9 cellular contexts compared by ENCODE assay signal in genomic region chr10:119502214-119502613, GRCh38. TPM values are rescaled to one million over a fixed set of nuclear protein-coding genes. Genes with fewer than 3 reads are reported as not detected.
DNase-seq lines count a peak whose midpoint lies in the region; ATAC-seq and TF ChIP-seq lines count a peak whose summit lies in the region.
"Had no signal": no experiment of that assay in that cellular context is flagged by ENCODE, and none has a peak within 500 bp of the region (broad histone marks: within the 10 kb centered on the region; RNA-seq: fewer than 3 reads in every experiment).

No MANE protein-coding gene starts in this region.

- H3K9me2 ChIP-seq in GM23338 (ENCODE audit: insufficient read depth) = no peaks in the 10 kb centered on the region

- H2AFZ ChIP-seq in GM23338 = no peak overlapping the region

- H3K27me3 ChIP-seq in GM23338 (ENCODE audit: insufficient read depth) = no peaks in the 10 kb centered on the region
- H3K27me3 ChIP-seq: neutrophil had no signal

- no peak overlapping the region for H3K4me2 ChIP-seq in GM23338

- H4K20me1 ChIP-seq in GM23338 (replicated peaks; ENCODE audit: insufficient read depth) = no peaks in the 10 kb centered on the region

- no peaks in the 10 kb centered on the region for H3F3A ChIP-seq in GM23338 (replicated peaks; ENCODE audit: low read depth)

- H3K4me3 ChIP-seq in GM23338 = no peak overlapping the region

- H3K4me1 Mint-ChIP-seq in GM23338 = peaks cover 3% of the 10 kb centered on the region; the same call in 2 of the 3 replicates
- peaks cover 31 to 40% of the 10 kb centered on the region in 2 donors for H3K4me1 Mint-ChIP-seq in effector memory CD8-positive, alpha-beta T cell (ENCODE audit: low read depth in 2 of 2)

- no peaks in the 10 kb centered on the region for H3K36me3 Mint-ChIP-seq in GM23338 (ENCODE audit: low read depth)
- peaks cover 22% of the 10 kb centered on the region for H3K36me3 Mint-ChIP-seq in effector memory CD8-positive, alpha-beta T cell (ENCODE audit: insufficient read depth)

- H3K27ac ChIP-seq in GM23338 (ENCODE audit: low read depth) = no peak overlapping the region
- H3K27ac ChIP-seq: neutrophil had no signal

- no peaks in the 10 kb centered on the region for H3K9me3 Mint-ChIP-seq in GM23338
- H3K9me3 Mint-ChIP-seq in effector memory CD8-positive, alpha-beta T cell = no peaks in the 10 kb centered on the region

- no peak overlapping the region for H3K4me3 Mint-ChIP-seq in GM23338
- H3K4me3 Mint-ChIP-seq in effector memory CD8-positive, alpha-beta T cell = peak overlapping the region; percentile 80 to 83

- H3K27ac Mint-ChIP-seq in GM23338 = no peak overlapping the region
- H3K27ac Mint-ChIP-seq in effector memory CD8-positive, alpha-beta T cell = peak overlapping the region; percentile 97

- no peaks in the 10 kb centered on the region for H3K79me2 ChIP-seq in GM23338 (replicated peaks; ENCODE audit: insufficient read depth)

- DNase-seq in GM23338 (ENCODE audit: low spot score) (no peak), NCI-H2029 (lab: John Stamatoyannopoulos, UW) (no peak), dedifferentiated amniotic fluid mesenchymal stem cell (ENCODE audit: extremely low spot score) (no peak)
- DNase-seq in activated CD4-positive, alpha-beta T cell treated with anti-CD3 and anti-CD28 coated beads for 1 hour = peak; percentile 79
- peak; percentile 63 to 74 (median 66) for DNase-seq in effector memory CD8-positive, alpha-beta T cell
- DNase-seq in stimulated activated CD8-positive, alpha-beta memory T cell treated with anti-CD3 and anti-CD28 coated beads, Interleukin-4, amount 100 ng/mL, for 4 hours (ENCODE audit: low read depth in 2 of 2, low spot score in 1 of 2) = peak; percentile 45 to 70

- ATAC-seq in GM23338 (peak; percentile 30; the same call in 2 of the 3 replicates), HG02759 (IDR thresholded peaks at IDR 0.05; ENCODE audit: unreplicated experiment) (no peak), HG03439 (IDR thresholded peaks at IDR 0.05; ENCODE audit: unreplicated experiment) (no peak)
- peak; percentile 94 for ATAC-seq in effector memory CD8-positive, alpha-beta T cell (replicated peaks)

- peaks cover 6% of the 10 kb centered on the region for H3K27me3 Mint-ChIP-seq in GM23338 (ENCODE audit: insufficient read depth, low read depth, poor library complexity)
- H3K27me3 Mint-ChIP-seq in effector memory CD8-positive, alpha-beta T cell = no peaks in the 10 kb centered on the region

- H3K36me3 ChIP-seq in GM23338 (ENCODE audit: insufficient read depth) = no peaks in the 10 kb centered on the region
- H3K36me3 ChIP-seq: neutrophil had no signal

- no peaks in the 10 kb centered on the region for H3K4me1 ChIP-seq in GM23338 (ENCODE audit: insufficient read depth)

- no peak for TF ChIP-seq CTCF in GM23338 (conservative IDR thresholded peaks at IDR 0.05; ENCODE audit: low read depth in 2 of 2)

TF ChIP-seq in GM23338, 12 proteins besides CTCF, POLR2A, EP300 and RAD21:
- TF ChIP-seq POLR2AphosphoS5 (IDR thresholded peaks at IDR 0.05; ENCODE audit: low read depth) (no peak), CREB1 (CRISPR knock-in tag; IDR thresholded peaks at IDR 0.05; ENCODE audit: low read depth) (no peak), JUNB (IDR thresholded peaks at IDR 0.05; ENCODE audit: unreplicated experiment) (no peak), ZNF462 (CRISPR knock-in tag; IDR thresholded peaks at IDR 0.05) (no peak), STAT1 (IDR thresholded peaks at IDR 0.05; ENCODE audit: unreplicated experiment) (no peak), ZNF114 (CRISPR knock-in tag; IDR thresholded peaks at IDR 0.05) (no peak), EZH2 (IDR thresholded peaks at IDR 0.05; ENCODE audit: low read depth, unreplicated experiment) (no peak)
- TF ChIP-seq, protein P1, sequence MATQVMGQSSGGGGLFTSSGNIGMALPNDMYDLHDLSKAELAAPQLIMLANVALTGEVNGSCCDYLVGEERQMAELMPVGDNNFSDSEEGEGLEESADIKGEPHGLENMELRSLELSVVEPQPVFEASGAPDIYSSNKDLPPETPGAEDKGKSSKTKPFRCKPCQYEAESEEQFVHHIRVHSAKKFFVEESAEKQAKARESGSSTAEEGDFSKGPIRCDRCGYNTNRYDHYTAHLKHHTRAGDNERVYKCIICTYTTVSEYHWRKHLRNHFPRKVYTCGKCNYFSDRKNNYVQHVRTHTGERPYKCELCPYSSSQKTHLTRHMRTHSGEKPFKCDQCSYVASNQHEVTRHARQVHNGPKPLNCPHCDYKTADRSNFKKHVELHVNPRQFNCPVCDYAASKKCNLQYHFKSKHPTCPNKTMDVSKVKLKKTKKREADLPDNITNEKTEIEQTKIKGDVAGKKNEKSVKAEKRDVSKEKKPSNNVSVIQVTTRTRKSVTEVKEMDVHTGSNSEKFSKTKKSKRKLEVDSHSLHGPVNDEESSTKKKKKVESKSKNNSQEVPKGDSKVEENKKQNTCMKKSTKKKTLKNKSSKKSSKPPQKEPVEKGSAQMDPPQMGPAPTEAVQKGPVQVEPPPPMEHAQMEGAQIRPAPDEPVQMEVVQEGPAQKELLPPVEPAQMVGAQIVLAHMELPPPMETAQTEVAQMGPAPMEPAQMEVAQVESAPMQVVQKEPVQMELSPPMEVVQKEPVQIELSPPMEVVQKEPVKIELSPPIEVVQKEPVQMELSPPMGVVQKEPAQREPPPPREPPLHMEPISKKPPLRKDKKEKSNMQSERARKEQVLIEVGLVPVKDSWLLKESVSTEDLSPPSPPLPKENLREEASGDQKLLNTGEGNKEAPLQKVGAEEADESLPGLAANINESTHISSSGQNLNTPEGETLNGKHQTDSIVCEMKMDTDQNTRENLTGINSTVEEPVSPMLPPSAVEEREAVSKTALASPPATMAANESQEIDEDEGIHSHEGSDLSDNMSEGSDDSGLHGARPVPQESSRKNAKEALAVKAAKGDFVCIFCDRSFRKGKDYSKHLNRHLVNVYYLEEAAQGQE (IDR thresholded peaks at IDR 0.05; ENCODE audit: unreplicated experiment) = no peak

RNA-seq across cellular contexts. Expression of gene RGS10, which starts 40.3 kb away (rescaled TPM):
- total RNA-seq in GM23338 (2014; rRNA removed; shearing (Covaris generic)) = 16.8 and 18.4 TPM in 2 replicates
- 26.8 and 27.5 TPM in 2 replicates for polyA plus RNA-seq in GM23338 (2016; fragmentation: Nextera tagmentation; extraction: Ambion mirVana)

Comparison
In these comparisons a context has a peak if more than half of its experiments do, and no peak if none do; other contexts are left out.
1. ATAC-seq: peak in GM23338 (single experiment) and effector memory CD8-positive, alpha-beta T cell (single experiment); none in HG02759 (single experiment) and HG03439 (single experiment).
2. DNase-seq: peak in activated CD4-positive, alpha-beta T cell treated with anti-CD3 and anti-CD28 coated beads for 1 hour (single experiment), effector memory CD8-positive, alpha-beta T cell (3 of 3) and stimulated activated CD8-positive, alpha-beta memory T cell treated with anti-CD3 and anti-CD28 coated beads, Interleukin-4, amount 100 ng/mL, for 4 hours (2 of 2); none in GM23338 (single experiment), NCI-H2029 (single experiment) and dedifferentiated amniotic fluid mesenchymal stem cell (single experiment).